Comparison of ENCODE assay signal across 8 cellular contexts in genomic region chr4:40316782-40317635, GRCh38. TPM values are rescaled to one million over a fixed set of nuclear protein-coding genes. Genes with fewer than 3 reads are reported as not detected.
A peak's percentile ranks its signal among the peaks of the same experiment; 100 is the strongest.
DNase-seq lines count a peak whose midpoint lies in the region; ATAC-seq and TF ChIP-seq lines count a peak whose summit lies in the region.

No MANE protein-coding gene starts in this region.

- peak overlapping the region; percentile 43 for H3K4me3 ChIP-seq in CD8-positive, alpha-beta T cell (ENCODE audit: low read depth, low read length)
- H3K4me3 ChIP-seq in MM.1S (ENCODE audit: low read length) (peak overlapping the region; percentile 57), cardiac muscle cell (no peak overlapping the region)

- H4K20me1 ChIP-seq in MM.1S (ENCODE audit: insufficient read depth, low read length): no peaks in the 10 kb centered on the region

- DNase-seq in CD8-positive, alpha-beta T cell: peak; percentile 39 to 75 (median 54)
- DNase-seq in MM.1S (peak; percentile 85), cardiac muscle cell (ENCODE audit: low read depth in 1 of 2, low spot score in 1 of 2) (peak; percentile 73 to 96), putamen (ENCODE audit: low spot score) (peak; percentile 66), NCI-H774 (lab: John Stamatoyannopoulos, UW) (no peak)
- DNase-seq in activated naive CD4-positive, alpha-beta T cell treated with anti-CD3 and anti-CD28 coated beads, Interleukin-2, amount 50 U/mL, for 16 hours: peak; percentile 49
- no peak for DNase-seq in NK-92 treated with Interleukin-12 subunit alpha and Interleukin-12 subunit beta, amount 100 ng/mL, for 24 hours (lab: John Stamatoyannopoulos, UW)

- H3K27me3 ChIP-seq in CD8-positive, alpha-beta T cell (ENCODE audit: insufficient read depth, low read length): no peaks in the 10 kb centered on the region
- H3K27me3 ChIP-seq in MM.1S (replicated peaks; ENCODE audit: insufficient read depth, low read length) (no peaks in the 10 kb centered on the region), cardiac muscle cell (no peaks in the 10 kb centered on the region)

- no peaks in the 10 kb centered on the region for H3K9me3 ChIP-seq in CD8-positive, alpha-beta T cell (ENCODE audit: low read length)
- H3K9me3 ChIP-seq in MM.1S (replicated peaks; ENCODE audit: insufficient read depth, low read length): no peaks in the 10 kb centered on the region
- H3K9me3 ChIP-seq in cardiac muscle cell (ENCODE audit: low read depth): no peaks in the 10 kb centered on the region

- CTCF ChIA-PET in CD8-positive, alpha-beta T cell (lab: Charles Lee): interaction anchor here (0.7 to 4.4 kb wide), 60 partner anchors 9 to 500 kb away, joined by 3 to 58 read pairs (median 5); partner anchors contain the start of genes CHRNA9, N4BP2 and RHOH

- no peaks in the 10 kb centered on the region for H3K9me3 Mint-ChIP-seq in CD8-positive, alpha-beta T cell

- peak overlapping the region; percentile 51 for H3K9ac ChIP-seq in MM.1S (ENCODE audit: low read length)

- H3K36me3 ChIP-seq in CD8-positive, alpha-beta T cell (ENCODE audit: insufficient read depth, low read length): no peaks in the 10 kb centered on the region
- H3K36me3 ChIP-seq in MM.1S (replicated peaks; ENCODE audit: insufficient read depth, low read length) (no peaks in the 10 kb centered on the region), cardiac muscle cell (no peaks in the 10 kb centered on the region)

- H3K4me1 Mint-ChIP-seq in CD8-positive, alpha-beta T cell (ENCODE audit: low read depth): peaks cover 45% of the 10 kb centered on the region

- H3K4me2 ChIP-seq in MM.1S (ENCODE audit: low read depth, low read length): peak overlapping the region; percentile 91

- TF ChIP-seq CTCF in CD8-positive, alpha-beta T cell (IDR thresholded peaks at IDR 0.05): peak; percentile 77
- peak; percentile 81 for TF ChIP-seq CTCF in MM.1S (IDR thresholded peaks at IDR 0.05; ENCODE audit: low read length)
- TF ChIP-seq CTCF in cardiac muscle cell (IDR thresholded peaks at IDR 0.05; ENCODE audit: low read depth, low read length): peak; percentile 78

- H3K79me2 ChIP-seq in MM.1S (ENCODE audit: low read length): no peaks in the 10 kb centered on the region

- peak overlapping the region; percentile 95 for H3K27ac Mint-ChIP-seq in CD8-positive, alpha-beta T cell

- peaks cover 5% of the 10 kb centered on the region; the same call in 1 of the 2 replicates for H3F3A ChIP-seq in MM.1S (ENCODE audit: insufficient read depth, low read length)

- H3K9me2 ChIP-seq in MM.1S (replicated peaks; ENCODE audit: insufficient read depth, low read length): no peaks in the 10 kb centered on the region

- peak; percentile 66 for ATAC-seq in CD8-positive, alpha-beta T cell
- peak; percentile 48 for ATAC-seq in GM21576 (IDR thresholded peaks at IDR 0.05; ENCODE audit: unreplicated experiment)

- peak overlapping the region; percentile 63 for H3K27ac ChIP-seq in CD8-positive, alpha-beta T cell (ENCODE audit: low read depth, low read length)
- peak overlapping the region; percentile 67 for H3K27ac ChIP-seq in MM.1S (ENCODE audit: low read length)
- no peak overlapping the region for H3K27ac ChIP-seq in cardiac muscle cell

- POLR2A ChIA-PET in CD8-positive, alpha-beta T cell (lab: Charles Lee): interaction anchor here (0.6 to 2.1 kb wide), 24 partner anchors 8 to 339 kb away, joined by 3 to 12 read pairs (median 4); partner anchors contain the start of gene N4BP2

- peaks cover 24% of the 10 kb centered on the region for H3K4me1 ChIP-seq in CD8-positive, alpha-beta T cell (ENCODE audit: insufficient read depth, low read length)
- H3K4me1 ChIP-seq in MM.1S (ENCODE audit: low read length): peaks cover 4% of the 10 kb centered on the region; the same call in 1 of the 2 replicates
- H3K4me1 ChIP-seq in cardiac muscle cell (ENCODE audit: low read depth): no peaks in the 10 kb centered on the region

- H2AFZ ChIP-seq in MM.1S (ENCODE audit: low read length): peak overlapping the region; percentile 77

- no peaks in the 10 kb centered on the region for H3K27me3 Mint-ChIP-seq in CD8-positive, alpha-beta T cell (ENCODE audit: low read depth)

- no peaks in the 10 kb centered on the region for H3K36me3 Mint-ChIP-seq in CD8-positive, alpha-beta T cell

- H3K4me3 Mint-ChIP-seq in CD8-positive, alpha-beta T cell: peak overlapping the region; percentile 82

- intact Hi-C loops in CD8-positive, alpha-beta T cell (cut with DNase I, micrococcal nuclease): loop anchor here (1.0 to 2.0 kb wide), 5 partner anchors 8 to 260 kb away; partner anchors contain the start of gene N4BP2 (in 2 of the 2)

RNA-seq across cellular contexts. Expression of gene CHRNA9, which starts 18.1 kb away (rescaled TPM):
- under 1 TPM; 0.14 to 0.58 TPM for total RNA-seq in CD8-positive, alpha-beta T cell
- total RNA-seq in cardiac muscle cell: not detected in 2 replicates
- not detected in 2 replicates for polyA plus RNA-seq in cardiac muscle cell

Comparison
In these comparisons a context has a peak if more than half of its experiments do, and no peak if none do; other contexts are left out.
1. DNase-seq: peak in CD8-positive, alpha-beta T cell (7 of 7), MM.1S (single experiment), activated naive CD4-positive, alpha-beta T cell treated with anti-CD3 and anti-CD28 coated beads, Interleukin-2, amount 50 U/mL, for 16 hours (single experiment), cardiac muscle cell (2 of 2) and putamen (single experiment); none in NK-92 treated with Interleukin-12 subunit alpha and Interleukin-12 subunit beta, amount 100 ng/mL, for 24 hours (single experiment) and NCI-H774 (single experiment).
2. Peak in every context shown above with its lines, with median percentiles within 50 percentile points of each other: CTCF ChIP-seq.